ENCODE assay signal across 13 cellular contexts in the genomic region with DNA sequence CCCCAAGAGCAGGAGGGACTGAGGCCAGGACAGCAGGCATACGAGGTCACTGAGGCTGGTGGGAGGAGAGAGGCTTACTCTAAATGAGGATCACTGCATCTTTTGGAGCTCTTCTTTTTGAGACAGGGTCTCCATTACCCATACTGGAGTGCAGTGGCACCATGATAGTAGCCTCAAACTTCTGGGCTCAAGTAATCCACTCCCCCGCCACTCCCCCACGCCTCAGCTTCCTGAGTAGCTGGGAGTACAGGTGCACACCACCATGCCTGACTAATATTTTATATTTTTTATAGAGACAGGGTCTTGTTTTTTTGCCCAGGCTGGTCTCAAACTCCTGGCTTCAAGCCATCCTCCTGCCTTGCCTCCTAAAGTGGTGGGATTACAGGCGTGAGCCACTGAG. TPM values are rescaled to one million over a fixed set of nuclear protein-coding genes. Genes with fewer than 3 reads are reported as not detected.
A peak's percentile ranks its signal among the peaks of the same experiment; 100 is the strongest.
DNase-seq lines count a peak whose midpoint lies in the region; ATAC-seq and TF ChIP-seq lines count a peak whose summit lies in the region.
"Had no signal": no experiment of that assay in that cellular context is flagged by ENCODE, and none has a peak within 500 bp of the region (broad histone marks: within the 10 kb centered on the region; RNA-seq: fewer than 3 reads in every experiment).

No MANE protein-coding gene starts in this region.

- H3K27me3 ChIP-seq in esophagus muscularis mucosa = no peaks in the 10 kb centered on the region

- TF ChIP-seq POLR2A in esophagus muscularis mucosa (IDR thresholded peaks at IDR 0.05; ENCODE audit: low read depth) = no peak

- peaks cover 57 to 71% (median 66%) of the 10 kb centered on the region in 4 donors for H3K4me1 ChIP-seq in esophagus muscularis mucosa

- peaks cover 72% of the 10 kb centered on the region for H3K36me3 Mint-ChIP-seq in activated CD4-positive, alpha-beta T cell treated with anti-CD3 and anti-CD28 coated beads, Interleukin-2, amount 10 ng/mL, durations not matched to agents 7 days and 5 days (ENCODE audit: low read depth)
- H3K36me3 Mint-ChIP-seq in T-helper 2 cell treated with Interferon-gamma antibody and Interleukin-4, amounts not matched to agents 5 μg/mL and 100 μg/mL, for 36 hours (ENCODE audit: low read depth) = peaks cover 58% of the 10 kb centered on the region
- peaks cover 32% of the 10 kb centered on the region for H3K36me3 Mint-ChIP-seq in stimulated activated memory B cell treated with anti-CD40 and anti-IgM and Interleukin-4, amounts not matched to agents 10 μg/mL and 1 μg/mL and 100 μg/mL, for 72 hours

- peak overlapping the region; percentile 64 to 81 (median 72) for H3K27ac ChIP-seq in esophagus muscularis mucosa (replicated peaks in 1 of 4)
- H3K27ac ChIP-seq: A549 had no signal

- H3K4me3 Mint-ChIP-seq in activated CD4-positive, alpha-beta T cell treated with anti-CD3 and anti-CD28 coated beads, Interleukin-2, amount 10 ng/mL, durations not matched to agents 7 days and 5 days = peak overlapping the region; percentile 24
- no peak overlapping the region for H3K4me3 Mint-ChIP-seq in T-helper 2 cell treated with Interferon-gamma antibody and Interleukin-4, amounts not matched to agents 5 μg/mL and 100 μg/mL, for 36 hours
- H3K4me3 Mint-ChIP-seq in stimulated activated memory B cell treated with anti-CD40 and anti-IgM and Interleukin-4, amounts not matched to agents 10 μg/mL and 1 μg/mL and 100 μg/mL, for 72 hours = no peak overlapping the region

- POLR2A ChIA-PET in activated CD4-positive, alpha-beta T cell treated with anti-CD3 and anti-CD28 coated beads, Interleukin-2, amount 10 ng/mL, durations not matched to agents 7 days and 5 days (lab: Charles Lee) = no interaction called here

- 79% methylated on average over 4 of the region's 4 CpGs for WGBS in esophagus muscularis mucosa

- H3K4me1 Mint-ChIP-seq in activated CD4-positive, alpha-beta T cell treated with anti-CD3 and anti-CD28 coated beads, Interleukin-2, amount 10 ng/mL, durations not matched to agents 7 days and 5 days = peaks cover 85% of the 10 kb centered on the region
- H3K4me1 Mint-ChIP-seq in T-helper 2 cell treated with Interferon-gamma antibody and Interleukin-4, amounts not matched to agents 5 μg/mL and 100 μg/mL, for 36 hours (ENCODE audit: low read depth) = peaks cover 65% of the 10 kb centered on the region
- H3K4me1 Mint-ChIP-seq in stimulated activated memory B cell treated with anti-CD40 and anti-IgM and Interleukin-4, amounts not matched to agents 10 μg/mL and 1 μg/mL and 100 μg/mL, for 72 hours = peaks cover 82% of the 10 kb centered on the region

- H3K36me3 ChIP-seq in esophagus muscularis mucosa = peaks cover 0 to 17% (median 7%) of the 10 kb centered on the region in 4 donors

- ATAC-seq in stimulated activated memory B cell treated with anti-CD40 and anti-IgM and Interleukin-4, amounts not matched to agents 10 μg/mL and 1 μg/mL and 100 μg/mL, for 72 hours = no peak
- ATAC-seq in HG02981 (IDR thresholded peaks at IDR 0.05; ENCODE audit: unreplicated experiment) (no peak), HG03571 (IDR thresholded peaks at IDR 0.05; ENCODE audit: unreplicated experiment) (no peak)
- ATAC-seq: A549 had no signal

- no peak for TF ChIP-seq EP300 in esophagus muscularis mucosa (IDR thresholded peaks at IDR 0.05)

- no peak for TF ChIP-seq CTCF in esophagus muscularis mucosa (IDR thresholded peaks at IDR 0.05)

- CTCF ChIA-PET in activated CD4-positive, alpha-beta T cell treated with anti-CD3 and anti-CD28 coated beads, Interleukin-2, amount 10 ng/mL, durations not matched to agents 7 days and 5 days (lab: Charles Lee) = interaction anchor here (1.2 to 4.8 kb wide), 4 partner anchors 8 to 25 kb away, joined by 3 to 17 read pairs (median 6); partner anchors contain the start of gene OGDH

- H3K4me3 ChIP-seq in esophagus muscularis mucosa = no peak overlapping the region
- H3K4me3 ChIP-seq: A549, lung had no signal

- H3K9me3 ChIP-seq in esophagus muscularis mucosa = no peaks in the 10 kb centered on the region
- H3K9me3 ChIP-seq: A549 had no signal

- H3K27me3 Mint-ChIP-seq in activated CD4-positive, alpha-beta T cell treated with anti-CD3 and anti-CD28 coated beads, Interleukin-2, amount 10 ng/mL, durations not matched to agents 7 days and 5 days = no peaks in the 10 kb centered on the region
- no peaks in the 10 kb centered on the region for H3K27me3 Mint-ChIP-seq in T-helper 2 cell treated with Interferon-gamma antibody and Interleukin-4, amounts not matched to agents 5 μg/mL and 100 μg/mL, for 36 hours (ENCODE audit: low read depth)
- H3K27me3 Mint-ChIP-seq in stimulated activated memory B cell treated with anti-CD40 and anti-IgM and Interleukin-4, amounts not matched to agents 10 μg/mL and 1 μg/mL and 100 μg/mL, for 72 hours = no peaks in the 10 kb centered on the region

- intact Hi-C loops in esophagus muscularis mucosa (cut with DNase I) = no loop called here

- no peaks in the 10 kb centered on the region for H3K9me3 Mint-ChIP-seq in activated CD4-positive, alpha-beta T cell treated with anti-CD3 and anti-CD28 coated beads, Interleukin-2, amount 10 ng/mL, durations not matched to agents 7 days and 5 days
- H3K9me3 Mint-ChIP-seq in T-helper 2 cell treated with Interferon-gamma antibody and Interleukin-4, amounts not matched to agents 5 μg/mL and 100 μg/mL, for 36 hours = no peaks in the 10 kb centered on the region
- no peaks in the 10 kb centered on the region for H3K9me3 Mint-ChIP-seq in stimulated activated memory B cell treated with anti-CD40 and anti-IgM and Interleukin-4, amounts not matched to agents 10 μg/mL and 1 μg/mL and 100 μg/mL, for 72 hours

- H3K27ac Mint-ChIP-seq in activated CD4-positive, alpha-beta T cell treated with anti-CD3 and anti-CD28 coated beads, Interleukin-2, amount 10 ng/mL, durations not matched to agents 7 days and 5 days = peak overlapping the region; percentile 99
- H3K27ac Mint-ChIP-seq in T-helper 2 cell treated with Interferon-gamma antibody and Interleukin-4, amounts not matched to agents 5 μg/mL and 100 μg/mL, for 36 hours = peak overlapping the region; percentile 100
- H3K27ac Mint-ChIP-seq in stimulated activated memory B cell treated with anti-CD40 and anti-IgM and Interleukin-4, amounts not matched to agents 10 μg/mL and 1 μg/mL and 100 μg/mL, for 72 hours = peak overlapping the region; percentile 96

- DNase-seq in activated CD4-positive, alpha-beta T cell treated with anti-CD3 and anti-CD28 coated beads, Interleukin-2, amount 10 ng/mL, durations not matched to agents 7 days and 5 days = no peak
- DNase-seq in activated CD4-positive, alpha-beta T cell treated with anti-CD3 and anti-CD28 coated beads, Interleukin-2, amount 50 U/mL, for 1 hour = no peak
- DNase-seq in T-helper 2 cell treated with Interferon-gamma antibody and Interleukin-4, amounts not matched to agents 5 μg/mL and 100 μg/mL, for 36 hours (ENCODE audit: low spot score) = no peak
- DNase-seq in esophagus muscularis mucosa (ENCODE audit: extremely low spot score) = no peak
- DNase-seq in A172 (ENCODE audit: low spot score) = no peak
- DNase-seq: activated T-cell treated with anti-CD3 and anti-CD28 coated beads for 4 hours; NCI-H146; NK-92 treated with Interleukin-12 subunit alpha and Interleukin-12 subunit beta, amount 100 ng/mL, for 24 hours had no signal

RNA-seq across cellular contexts. Expression of gene OGDH, which starts 25.8 kb away (rescaled TPM):
- 100 to 1,000 TPM; 114 to 121 TPM for total RNA-seq in activated CD4-positive, alpha-beta T cell treated with anti-CD3 and anti-CD28 coated beads, Interleukin-2, amount 10 ng/mL, durations not matched to agents 7 days and 5 days
- total RNA-seq in esophagus muscularis mucosa = 100 to 1,000 TPM; 135 to 184 (median 145) TPM
- total RNA-seq in A172 (2014; rRNA removed; shearing (Covaris generic)) = 84.1 and 84.9 TPM in 2 replicates

RNA-seq across cellular contexts. Expression of gene TMED4, which starts 50.2 kb away (rescaled TPM):
- 10 to 100 TPM; 78.1 to 78.3 TPM for total RNA-seq in activated CD4-positive, alpha-beta T cell treated with anti-CD3 and anti-CD28 coated beads, Interleukin-2, amount 10 ng/mL, durations not matched to agents 7 days and 5 days
- total RNA-seq in esophagus muscularis mucosa = 100 to 1,000 TPM in 2 of 4 donors, 10 to 100 TPM in 2; 82.3 to 154 (median 116) TPM
- 141 and 265 TPM in 2 replicates for total RNA-seq in A172 (2014; rRNA removed; shearing (Covaris generic))

RNA-seq across cellular contexts. Expression of gene DDX56, which starts 58.5 kb away (rescaled TPM):
- total RNA-seq in activated CD4-positive, alpha-beta T cell treated with anti-CD3 and anti-CD28 coated beads, Interleukin-2, amount 10 ng/mL, durations not matched to agents 7 days and 5 days = 10 to 100 TPM; 83.6 to 84.9 TPM
- total RNA-seq in esophagus muscularis mucosa = 10 to 100 TPM; 35.3 to 54.2 (median 49.4) TPM
- 174 and 175 TPM in 2 replicates for total RNA-seq in A172 (2014; rRNA removed; shearing (Covaris generic))
